Comparison of ENCODE assay signal across 13 cellular contexts in genomic region chr19:40229484-40229883, GRCh38. TPM values are rescaled to one million over a fixed set of nuclear protein-coding genes. Genes with fewer than 3 reads are reported as not detected.
DNase-seq lines count a peak whose midpoint lies in the region; ATAC-seq lines count a peak whose summit lies in the region.
"Had no signal": no experiment of that assay in that cellular context is flagged by ENCODE, and none has a peak within 500 bp of the region (broad histone marks: within the 10 kb centered on the region; RNA-seq: fewer than 3 reads in every experiment).

No MANE protein-coding gene starts in this region.

- H3K36me3 Mint-ChIP-seq in activated T-cell treated with anti-CD3 and anti-CD28 coated beads, Interleukin-2, amount 50 U/mL, for 24 hours (ENCODE audit: low read depth): peaks cover 19% of the 10 kb centered on the region
- H3K36me3 Mint-ChIP-seq in effector memory CD8-positive, alpha-beta T cell (ENCODE audit: insufficient read depth): peaks cover 26% of the 10 kb centered on the region

- no peaks in the 10 kb centered on the region for H3K9me3 Mint-ChIP-seq in activated T-cell treated with anti-CD3 and anti-CD28 coated beads, Interleukin-2, amount 50 U/mL, for 24 hours
- no peaks in the 10 kb centered on the region for H3K9me3 Mint-ChIP-seq in effector memory CD8-positive, alpha-beta T cell

- no peak for DNase-seq in activated T-cell treated with anti-CD3 and anti-CD28 coated beads, Interleukin-2, amount 50 U/mL, for 24 hours
- no peak for DNase-seq in activated T-cell treated with anti-CD3 and anti-CD28 coated beads, Interleukin-2, amount 50 U/mL, for 1 hour
- DNase-seq in M059J (ENCODE audit: low read depth) (peak; percentile 66), NCI-H69 (lab: John Stamatoyannopoulos, UW) (no peak), activated gamma-delta T cell (lab: John Stamatoyannopoulos, UW) (no peak)
- no peak for DNase-seq in effector memory CD8-positive, alpha-beta T cell
- no peak for DNase-seq in stimulated activated naive CD8-positive, alpha-beta T cell treated with anti-CD3 and anti-CD28 coated beads, Interleukin-15, Interleukin-2, amounts not matched to agents 100 U/mL and 50 U/mL, for 24 hours
- DNase-seq: MG63, NCI-H510A treated with DMSO at 0.1 percent for 48 hours, right cardiac atrium had no signal

- peaks cover 36% of the 10 kb centered on the region for H3K27me3 Mint-ChIP-seq in activated T-cell treated with anti-CD3 and anti-CD28 coated beads, Interleukin-2, amount 50 U/mL, for 24 hours
- peaks cover 22 to 28% of the 10 kb centered on the region in 2 donors for H3K27me3 Mint-ChIP-seq in effector memory CD8-positive, alpha-beta T cell

- peak; percentile 16 for ATAC-seq in effector memory CD8-positive, alpha-beta T cell (replicated peaks)
- peak; percentile 84 for ATAC-seq in stimulated activated naive CD8-positive, alpha-beta T cell treated with anti-CD3 and anti-CD28 coated beads, Interleukin-15, Interleukin-2, amounts not matched to agents 100 U/mL and 50 U/mL, for 24 hours
- no peak for ATAC-seq in HG02642 (IDR thresholded peaks at IDR 0.05; ENCODE audit: poor library complexity, unreplicated experiment)
- ATAC-seq: right cardiac atrium had no signal

- peaks cover 39% of the 10 kb centered on the region for H3K4me1 Mint-ChIP-seq in activated T-cell treated with anti-CD3 and anti-CD28 coated beads, Interleukin-2, amount 50 U/mL, for 24 hours (ENCODE audit: low read depth)
- peaks cover 9 to 14% of the 10 kb centered on the region in 2 donors for H3K4me1 Mint-ChIP-seq in effector memory CD8-positive, alpha-beta T cell (ENCODE audit: low read depth in 2 of 2)

- no peak overlapping the region for H3K4me3 Mint-ChIP-seq in activated T-cell treated with anti-CD3 and anti-CD28 coated beads, Interleukin-2, amount 50 U/mL, for 24 hours
- no peak overlapping the region for H3K4me3 Mint-ChIP-seq in effector memory CD8-positive, alpha-beta T cell
- H3K4me3 Mint-ChIP-seq: B cell had no signal

- peak overlapping the region; percentile 34 for H3K27ac Mint-ChIP-seq in activated T-cell treated with anti-CD3 and anti-CD28 coated beads, Interleukin-2, amount 50 U/mL, for 24 hours
- H3K27ac Mint-ChIP-seq in effector memory CD8-positive, alpha-beta T cell: no peak overlapping the region
- H3K27ac Mint-ChIP-seq: B cell had no signal

RNA-seq across cellular contexts. Expression of gene CCNP, which starts 3.0 kb away (rescaled TPM):
- total RNA-seq in M059J (2014; rRNA removed; shearing (Covaris generic)): not detected in 2 replicates

RNA-seq across cellular contexts. Expression of gene TTC9B, which starts 11.3 kb away (rescaled TPM):
- not detected in 2 replicates for total RNA-seq in M059J (2014; rRNA removed; shearing (Covaris generic))
- total RNA-seq: B cell, right cardiac atrium, SK-MEL-5 had no signal

RNA-seq across cellular contexts. Expression of gene MAP3K10, which starts 38.3 kb away (rescaled TPM):
- total RNA-seq in M059J (2014; rRNA removed; shearing (Covaris generic)): 5.0 and 13.4 TPM in 2 replicates

RNA-seq across cellular contexts. Expression of gene AKT2, which starts 55.7 kb away (rescaled TPM):
- total RNA-seq in M059J (2014; rRNA removed; shearing (Covaris generic)): 73.0 and 98.3 TPM in 2 replicates
